In the genomic region with DNA sequence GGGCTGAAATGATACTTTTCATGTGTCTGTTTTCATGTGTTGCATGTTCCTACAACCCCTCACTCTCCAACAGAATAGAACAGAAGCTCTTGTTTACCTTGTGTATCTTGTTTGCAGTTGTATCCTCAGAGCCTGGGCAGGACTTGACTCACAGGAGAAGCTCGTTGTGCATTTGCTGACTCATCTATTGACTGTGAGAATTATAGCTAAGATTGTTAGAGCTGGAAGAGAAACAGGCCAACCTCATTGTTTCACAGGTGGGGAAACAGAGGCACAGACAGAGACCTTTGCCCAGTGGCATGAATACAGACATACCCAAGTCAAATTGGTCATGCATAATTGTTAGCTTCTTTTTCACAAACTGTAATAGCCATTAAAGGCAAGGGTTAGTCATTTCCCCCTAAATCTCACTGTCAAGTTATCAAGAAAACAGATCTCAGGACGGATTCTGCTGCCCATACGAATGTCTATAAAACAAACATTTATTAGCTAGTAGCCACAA, we compare ENCODE assay signal across 1 cellular context.
TF ChIP-seq lines count a peak whose summit lies in the region.

No MANE protein-coding gene starts in this region.

TF ChIP-seq in K562, 482 proteins besides CTCF, POLR2A, EP300 and RAD21 (continued from another document and continues in another):
- TF ChIP-seq, protein P1, sequence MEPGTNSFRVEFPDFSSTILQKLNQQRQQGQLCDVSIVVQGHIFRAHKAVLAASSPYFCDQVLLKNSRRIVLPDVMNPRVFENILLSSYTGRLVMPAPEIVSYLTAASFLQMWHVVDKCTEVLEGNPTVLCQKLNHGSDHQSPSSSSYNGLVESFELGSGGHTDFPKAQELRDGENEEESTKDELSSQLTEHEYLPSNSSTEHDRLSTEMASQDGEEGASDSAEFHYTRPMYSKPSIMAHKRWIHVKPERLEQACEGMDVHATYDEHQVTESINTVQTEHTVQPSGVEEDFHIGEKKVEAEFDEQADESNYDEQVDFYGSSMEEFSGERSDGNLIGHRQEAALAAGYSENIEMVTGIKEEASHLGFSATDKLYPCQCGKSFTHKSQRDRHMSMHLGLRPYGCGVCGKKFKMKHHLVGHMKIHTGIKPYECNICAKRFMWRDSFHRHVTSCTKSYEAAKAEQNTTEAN (CRISPR knock-in tag; IDR thresholded peaks at IDR 0.05): no peak
- no peak for TF ChIP-seq SPI1 (IDR thresholded peaks at IDR 0.05; ENCODE audit: borderline replicate concordance, low read depth, low read length)
- peak; percentile 33; the same call in 1 of the 2 replicates for TF ChIP-seq GATA2 (CRISPR knock-in tag; IDR thresholded peaks at IDR 0.05)
- TF ChIP-seq, protein P2, sequence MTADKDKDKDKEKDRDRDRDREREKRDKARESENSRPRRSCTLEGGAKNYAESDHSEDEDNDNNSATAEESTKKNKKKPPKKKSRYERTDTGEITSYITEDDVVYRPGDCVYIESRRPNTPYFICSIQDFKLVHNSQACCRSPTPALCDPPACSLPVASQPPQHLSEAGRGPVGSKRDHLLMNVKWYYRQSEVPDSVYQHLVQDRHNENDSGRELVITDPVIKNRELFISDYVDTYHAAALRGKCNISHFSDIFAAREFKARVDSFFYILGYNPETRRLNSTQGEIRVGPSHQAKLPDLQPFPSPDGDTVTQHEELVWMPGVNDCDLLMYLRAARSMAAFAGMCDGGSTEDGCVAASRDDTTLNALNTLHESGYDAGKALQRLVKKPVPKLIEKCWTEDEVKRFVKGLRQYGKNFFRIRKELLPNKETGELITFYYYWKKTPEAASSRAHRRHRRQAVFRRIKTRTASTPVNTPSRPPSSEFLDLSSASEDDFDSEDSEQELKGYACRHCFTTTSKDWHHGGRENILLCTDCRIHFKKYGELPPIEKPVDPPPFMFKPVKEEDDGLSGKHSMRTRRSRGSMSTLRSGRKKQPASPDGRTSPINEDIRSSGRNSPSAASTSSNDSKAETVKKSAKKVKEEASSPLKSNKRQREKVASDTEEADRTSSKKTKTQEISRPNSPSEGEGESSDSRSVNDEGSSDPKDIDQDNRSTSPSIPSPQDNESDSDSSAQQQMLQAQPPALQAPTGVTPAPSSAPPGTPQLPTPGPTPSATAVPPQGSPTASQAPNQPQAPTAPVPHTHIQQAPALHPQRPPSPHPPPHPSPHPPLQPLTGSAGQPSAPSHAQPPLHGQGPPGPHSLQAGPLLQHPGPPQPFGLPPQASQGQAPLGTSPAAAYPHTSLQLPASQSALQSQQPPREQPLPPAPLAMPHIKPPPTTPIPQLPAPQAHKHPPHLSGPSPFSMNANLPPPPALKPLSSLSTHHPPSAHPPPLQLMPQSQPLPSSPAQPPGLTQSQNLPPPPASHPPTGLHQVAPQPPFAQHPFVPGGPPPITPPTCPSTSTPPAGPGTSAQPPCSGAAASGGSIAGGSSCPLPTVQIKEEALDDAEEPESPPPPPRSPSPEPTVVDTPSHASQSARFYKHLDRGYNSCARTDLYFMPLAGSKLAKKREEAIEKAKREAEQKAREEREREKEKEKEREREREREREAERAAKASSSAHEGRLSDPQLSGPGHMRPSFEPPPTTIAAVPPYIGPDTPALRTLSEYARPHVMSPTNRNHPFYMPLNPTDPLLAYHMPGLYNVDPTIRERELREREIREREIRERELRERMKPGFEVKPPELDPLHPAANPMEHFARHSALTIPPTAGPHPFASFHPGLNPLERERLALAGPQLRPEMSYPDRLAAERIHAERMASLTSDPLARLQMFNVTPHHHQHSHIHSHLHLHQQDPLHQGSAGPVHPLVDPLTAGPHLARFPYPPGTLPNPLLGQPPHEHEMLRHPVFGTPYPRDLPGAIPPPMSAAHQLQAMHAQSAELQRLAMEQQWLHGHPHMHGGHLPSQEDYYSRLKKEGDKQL (CRISPR knock-in tag; IDR thresholded peaks at IDR 0.05; ENCODE audit: borderline replicate concordance): no peak
- TF ChIP-seq BRCA1 (IDR thresholded peaks at IDR 0.05): no peak
- TF ChIP-seq BRCA1 (CRISPR knock-in tag; IDR thresholded peaks at IDR 0.05): no peak
- TF ChIP-seq ZNF165 (CRISPR knock-in tag; IDR thresholded peaks at IDR 0.05; ENCODE audit: borderline replicate concordance): no peak
- TF ChIP-seq FOXJ2 (tag; IDR thresholded peaks at IDR 0.05): peak; percentile 57; the same call in 1 of the 2 replicates
- TF ChIP-seq, protein P3, sequence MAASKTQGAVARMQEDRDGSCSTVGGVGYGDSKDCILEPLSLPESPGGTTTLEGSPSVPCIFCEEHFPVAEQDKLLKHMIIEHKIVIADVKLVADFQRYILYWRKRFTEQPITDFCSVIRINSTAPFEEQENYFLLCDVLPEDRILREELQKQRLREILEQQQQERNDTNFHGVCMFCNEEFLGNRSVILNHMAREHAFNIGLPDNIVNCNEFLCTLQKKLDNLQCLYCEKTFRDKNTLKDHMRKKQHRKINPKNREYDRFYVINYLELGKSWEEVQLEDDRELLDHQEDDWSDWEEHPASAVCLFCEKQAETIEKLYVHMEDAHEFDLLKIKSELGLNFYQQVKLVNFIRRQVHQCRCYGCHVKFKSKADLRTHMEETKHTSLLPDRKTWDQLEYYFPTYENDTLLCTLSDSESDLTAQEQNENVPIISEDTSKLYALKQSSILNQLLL (CRISPR knock-in tag; IDR thresholded peaks at IDR 0.05; ENCODE audit: borderline replicate concordance): no peak
- TF ChIP-seq ZNF561 (CRISPR knock-in tag; conservative IDR thresholded peaks at IDR 0.05): no peak
- TF ChIP-seq ZNF408 (CRISPR knock-in tag; IDR thresholded peaks at IDR 0.05; ENCODE audit: low read depth): no peak
- TF ChIP-seq, protein P4, sequence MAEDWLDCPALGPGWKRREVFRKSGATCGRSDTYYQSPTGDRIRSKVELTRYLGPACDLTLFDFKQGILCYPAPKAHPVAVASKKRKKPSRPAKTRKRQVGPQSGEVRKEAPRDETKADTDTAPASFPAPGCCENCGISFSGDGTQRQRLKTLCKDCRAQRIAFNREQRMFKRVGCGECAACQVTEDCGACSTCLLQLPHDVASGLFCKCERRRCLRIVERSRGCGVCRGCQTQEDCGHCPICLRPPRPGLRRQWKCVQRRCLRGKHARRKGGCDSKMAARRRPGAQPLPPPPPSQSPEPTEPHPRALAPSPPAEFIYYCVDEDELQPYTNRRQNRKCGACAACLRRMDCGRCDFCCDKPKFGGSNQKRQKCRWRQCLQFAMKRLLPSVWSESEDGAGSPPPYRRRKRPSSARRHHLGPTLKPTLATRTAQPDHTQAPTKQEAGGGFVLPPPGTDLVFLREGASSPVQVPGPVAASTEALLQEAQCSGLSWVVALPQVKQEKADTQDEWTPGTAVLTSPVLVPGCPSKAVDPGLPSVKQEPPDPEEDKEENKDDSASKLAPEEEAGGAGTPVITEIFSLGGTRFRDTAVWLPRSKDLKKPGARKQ (CRISPR knock-in tag; IDR thresholded peaks at IDR 0.05): no peak
- TF ChIP-seq, protein P5, sequence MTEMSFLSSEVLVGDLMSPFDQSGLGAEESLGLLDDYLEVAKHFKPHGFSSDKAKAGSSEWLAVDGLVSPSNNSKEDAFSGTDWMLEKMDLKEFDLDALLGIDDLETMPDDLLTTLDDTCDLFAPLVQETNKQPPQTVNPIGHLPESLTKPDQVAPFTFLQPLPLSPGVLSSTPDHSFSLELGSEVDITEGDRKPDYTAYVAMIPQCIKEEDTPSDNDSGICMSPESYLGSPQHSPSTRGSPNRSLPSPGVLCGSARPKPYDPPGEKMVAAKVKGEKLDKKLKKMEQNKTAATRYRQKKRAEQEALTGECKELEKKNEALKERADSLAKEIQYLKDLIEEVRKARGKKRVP (CRISPR knock-in tag; IDR thresholded peaks at IDR 0.05): no peak
- TF ChIP-seq ZEB2 (IDR thresholded peaks at IDR 0.05): 0 out of 2 replicates have a peak, but pooled peaks have one; percentile 52
- TF ChIP-seq, protein P6, sequence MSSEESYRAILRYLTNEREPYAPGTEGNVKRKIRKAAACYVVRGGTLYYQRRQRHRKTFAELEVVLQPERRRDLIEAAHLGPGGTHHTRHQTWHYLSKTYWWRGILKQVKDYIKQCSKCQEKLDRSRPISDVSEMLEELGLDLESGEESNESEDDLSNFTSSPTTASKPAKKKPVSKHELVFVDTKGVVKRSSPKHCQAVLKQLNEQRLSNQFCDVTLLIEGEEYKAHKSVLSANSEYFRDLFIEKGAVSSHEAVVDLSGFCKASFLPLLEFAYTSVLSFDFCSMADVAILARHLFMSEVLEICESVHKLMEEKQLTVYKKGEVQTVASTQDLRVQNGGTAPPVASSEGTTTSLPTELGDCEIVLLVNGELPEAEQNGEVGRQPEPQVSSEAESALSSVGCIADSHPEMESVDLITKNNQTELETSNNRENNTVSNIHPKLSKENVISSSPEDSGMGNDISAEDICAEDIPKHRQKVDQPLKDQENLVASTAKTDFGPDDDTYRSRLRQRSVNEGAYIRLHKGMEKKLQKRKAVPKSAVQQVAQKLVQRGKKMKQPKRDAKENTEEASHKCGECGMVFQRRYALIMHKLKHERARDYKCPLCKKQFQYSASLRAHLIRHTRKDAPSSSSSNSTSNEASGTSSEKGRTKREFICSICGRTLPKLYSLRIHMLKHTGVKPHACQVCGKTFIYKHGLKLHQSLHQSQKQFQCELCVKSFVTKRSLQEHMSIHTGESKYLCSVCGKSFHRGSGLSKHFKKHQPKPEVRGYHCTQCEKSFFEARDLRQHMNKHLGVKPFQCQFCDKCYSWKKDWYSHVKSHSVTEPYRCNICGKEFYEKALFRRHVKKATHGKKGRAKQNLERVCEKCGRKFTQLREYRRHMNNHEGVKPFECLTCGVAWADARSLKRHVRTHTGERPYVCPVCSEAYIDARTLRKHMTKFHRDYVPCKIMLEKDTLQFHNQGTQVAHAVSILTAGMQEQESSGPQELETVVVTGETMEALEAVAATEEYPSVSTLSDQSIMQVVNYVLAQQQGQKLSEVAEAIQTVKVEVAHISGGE (CRISPR knock-in tag; IDR thresholded peaks at IDR 0.05): 0 out of 6 replicates have a peak, but pooled peaks of 1 of the 3 experiments have one; percentile 43
- no peak for TF ChIP-seq MYNN (IDR thresholded peaks at IDR 0.05)
- no peak for TF ChIP-seq MYNN (CRISPR knock-in tag; IDR thresholded peaks at IDR 0.05)
- no peak for TF ChIP-seq TGIF2 (CRISPR knock-in tag; IDR thresholded peaks at IDR 0.05)
- TF ChIP-seq ARID1B (IDR thresholded peaks at IDR 0.05): peak; percentile 85
- 0 out of 2 replicates have a peak, but pooled peaks have one; percentile 51 for TF ChIP-seq MTA3 (IDR thresholded peaks at IDR 0.05; ENCODE audit: borderline replicate concordance)
- TF ChIP-seq, protein P7, sequence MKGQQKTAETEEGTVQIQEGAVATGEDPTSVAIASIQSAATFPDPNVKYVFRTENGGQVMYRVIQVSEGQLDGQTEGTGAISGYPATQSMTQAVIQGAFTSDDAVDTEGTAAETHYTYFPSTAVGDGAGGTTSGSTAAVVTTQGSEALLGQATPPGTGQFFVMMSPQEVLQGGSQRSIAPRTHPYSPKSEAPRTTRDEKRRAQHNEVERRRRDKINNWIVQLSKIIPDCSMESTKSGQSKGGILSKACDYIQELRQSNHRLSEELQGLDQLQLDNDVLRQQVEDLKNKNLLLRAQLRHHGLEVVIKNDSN (CRISPR knock-in tag; IDR thresholded peaks at IDR 0.05): no peak
- TF ChIP-seq ZNF347 (CRISPR knock-in tag; IDR thresholded peaks at IDR 0.05; ENCODE audit: low read depth): no peak
- no peak for TF ChIP-seq ZNF76 (CRISPR knock-in tag; IDR thresholded peaks at IDR 0.05; ENCODE audit: borderline replicate concordance)
- TF ChIP-seq, protein P8, sequence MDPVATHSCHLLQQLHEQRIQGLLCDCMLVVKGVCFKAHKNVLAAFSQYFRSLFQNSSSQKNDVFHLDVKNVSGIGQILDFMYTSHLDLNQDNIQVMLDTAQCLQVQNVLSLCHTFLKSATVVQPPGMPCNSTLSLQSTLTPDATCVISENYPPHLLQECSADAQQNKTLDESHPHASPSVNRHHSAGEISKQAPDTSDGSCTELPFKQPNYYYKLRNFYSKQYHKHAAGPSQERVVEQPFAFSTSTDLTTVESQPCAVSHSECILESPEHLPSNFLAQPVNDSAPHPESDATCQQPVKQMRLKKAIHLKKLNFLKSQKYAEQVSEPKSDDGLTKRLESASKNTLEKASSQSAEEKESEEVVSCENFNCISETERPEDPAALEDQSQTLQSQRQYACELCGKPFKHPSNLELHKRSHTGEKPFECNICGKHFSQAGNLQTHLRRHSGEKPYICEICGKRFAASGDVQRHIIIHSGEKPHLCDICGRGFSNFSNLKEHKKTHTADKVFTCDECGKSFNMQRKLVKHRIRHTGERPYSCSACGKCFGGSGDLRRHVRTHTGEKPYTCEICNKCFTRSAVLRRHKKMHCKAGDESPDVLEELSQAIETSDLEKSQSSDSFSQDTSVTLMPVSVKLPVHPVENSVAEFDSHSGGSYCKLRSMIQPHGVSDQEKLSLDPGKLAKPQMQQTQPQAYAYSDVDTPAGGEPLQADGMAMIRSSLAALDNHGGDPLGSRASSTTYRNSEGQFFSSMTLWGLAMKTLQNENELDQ (CRISPR knock-in tag; IDR thresholded peaks at IDR 0.05; ENCODE audit: borderline replicate concordance): no peak
- TF ChIP-seq, protein P9, sequence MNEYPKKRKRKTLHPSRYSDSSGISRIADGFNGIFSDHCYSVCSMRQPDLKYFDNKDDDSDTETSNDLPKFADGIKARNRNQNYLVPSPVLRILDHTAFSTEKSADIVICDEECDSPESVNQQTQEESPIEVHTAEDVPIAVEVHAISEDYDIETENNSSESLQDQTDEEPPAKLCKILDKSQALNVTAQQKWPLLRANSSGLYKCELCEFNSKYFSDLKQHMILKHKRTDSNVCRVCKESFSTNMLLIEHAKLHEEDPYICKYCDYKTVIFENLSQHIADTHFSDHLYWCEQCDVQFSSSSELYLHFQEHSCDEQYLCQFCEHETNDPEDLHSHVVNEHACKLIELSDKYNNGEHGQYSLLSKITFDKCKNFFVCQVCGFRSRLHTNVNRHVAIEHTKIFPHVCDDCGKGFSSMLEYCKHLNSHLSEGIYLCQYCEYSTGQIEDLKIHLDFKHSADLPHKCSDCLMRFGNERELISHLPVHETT (CRISPR knock-in tag; conservative IDR thresholded peaks at IDR 0.05 in 1 of 2, IDR thresholded peaks at IDR 0.05 in 1 of 2): no peak
- no peak for TF ChIP-seq NR2F6 (CRISPR knock-in tag; IDR thresholded peaks at IDR 0.05)
- TF ChIP-seq, protein P10, sequence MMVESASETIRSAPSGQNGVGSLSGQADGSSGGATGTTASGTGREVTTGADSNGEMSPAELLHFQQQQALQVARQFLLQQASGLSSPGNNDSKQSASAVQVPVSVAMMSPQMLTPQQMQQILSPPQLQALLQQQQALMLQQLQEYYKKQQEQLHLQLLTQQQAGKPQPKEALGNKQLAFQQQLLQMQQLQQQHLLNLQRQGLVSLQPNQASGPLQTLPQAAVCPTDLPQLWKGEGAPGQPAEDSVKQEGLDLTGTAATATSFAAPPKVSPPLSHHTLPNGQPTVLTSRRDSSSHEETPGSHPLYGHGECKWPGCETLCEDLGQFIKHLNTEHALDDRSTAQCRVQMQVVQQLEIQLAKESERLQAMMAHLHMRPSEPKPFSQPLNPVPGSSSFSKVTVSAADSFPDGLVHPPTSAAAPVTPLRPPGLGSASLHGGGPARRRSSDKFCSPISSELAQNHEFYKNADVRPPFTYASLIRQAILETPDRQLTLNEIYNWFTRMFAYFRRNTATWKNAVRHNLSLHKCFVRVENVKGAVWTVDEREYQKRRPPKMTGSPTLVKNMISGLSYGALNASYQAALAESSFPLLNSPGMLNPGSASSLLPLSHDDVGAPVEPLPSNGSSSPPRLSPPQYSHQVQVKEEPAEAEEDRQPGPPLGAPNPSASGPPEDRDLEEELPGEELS (CRISPR knock-in tag; IDR thresholded peaks at IDR 0.05; ENCODE audit: borderline replicate concordance): no peak
- peak; percentile 98 for TF ChIP-seq FOSL1 (tag; conservative IDR thresholded peaks at IDR 0.05)
- TF ChIP-seq ELF1 (tag; IDR thresholded peaks at IDR 0.05): no peak
- TF ChIP-seq IRF2 (CRISPR knock-in tag; IDR thresholded peaks at IDR 0.05): no peak
- TF ChIP-seq PURB (CRISPR knock-in tag; IDR thresholded peaks at IDR 0.05; ENCODE audit: low read depth): no peak
- TF ChIP-seq CBX3 (IDR thresholded peaks at IDR 0.05; ENCODE audit: borderline replicate concordance in 1 of 2, low read length in 2 of 2): no peak
- TF ChIP-seq FOXP1 (CRISPR knock-in tag; IDR thresholded peaks at IDR 0.05): no peak
- TF ChIP-seq MCM5 (IDR thresholded peaks at IDR 0.05; ENCODE audit: low read depth): no peak
- 0 out of 2 replicates have a peak, but pooled peaks have one; percentile 32 for TF ChIP-seq HEY1 (CRISPR knock-in tag; IDR thresholded peaks at IDR 0.05; ENCODE audit: borderline replicate concordance)
- TF ChIP-seq NR4A1 (CRISPR knock-in tag; IDR thresholded peaks at IDR 0.05): no peak
- TF ChIP-seq NR4A1 (tag; IDR thresholded peaks at IDR 0.05): 0 out of 2 replicates have a peak, but pooled peaks have one; percentile 49
